Comparison of ENCODE assay signal across 34 cellular contexts in the genomic region with DNA sequence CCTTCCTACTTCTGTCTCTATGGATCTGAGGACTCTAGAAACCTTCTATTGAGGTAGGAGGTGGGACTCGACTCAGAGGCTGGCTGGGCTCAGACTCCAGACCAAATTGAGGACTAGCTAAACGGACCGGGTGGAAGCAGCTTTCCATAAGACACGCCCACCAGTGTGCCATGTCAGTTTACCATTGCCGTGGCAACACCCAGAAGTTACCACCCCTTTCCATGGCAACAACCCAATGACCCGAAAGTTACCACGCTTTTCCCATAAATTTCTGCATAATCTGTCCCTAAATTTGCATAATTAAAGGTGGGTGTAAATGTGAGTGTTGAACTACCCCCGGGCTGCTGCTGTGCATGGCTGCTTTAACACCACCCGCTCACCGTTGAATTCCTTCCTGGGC.
"Had no signal": no experiment of that assay in that cellular context is flagged by ENCODE, and none has a peak within 500 bp of the region (broad histone marks: within the 10 kb centered on the region; RNA-seq: fewer than 3 reads in every experiment).

No MANE protein-coding gene starts in this region.

- H3K9me3 ChIP-seq: neutrophil, prostate gland, suprapubic skin had no signal

- H3K36me3 Mint-ChIP-seq: activated CD4-positive, alpha-beta memory T cell treated with anti-CD3 and anti-CD28 coated beads for 36 hours; activated naive CD4-positive, alpha-beta T cell treated with anti-CD3 and anti-CD28 coated beads, Interleukin-2, amount 10 ng/mL, durations not matched to agents 7 days and 5 days; activated naive CD8-positive, alpha-beta T cell treated with anti-CD3 and anti-CD28 coated beads, Interleukin-2, amount 10 ng/mL, durations not matched to agents 7 days and 5 days; brain had no signal

- DNase-seq: activated CD4-positive, alpha-beta memory T cell treated with anti-CD3 and anti-CD28 coated beads for 36 hours; activated CD4-positive, alpha-beta T cell treated with anti-CD3 and anti-CD28 coated beads, Interleukin-2, amount 10 ng/mL, durations not matched to agents 24 days and 14 days; activated CD4-positive, CD25-positive, alpha-beta regulatory T cell treated with anti-CD3 and anti-CD28 coated beads, Interleukin-2, amount 50 U/mL, for 72 hours; activated CD8-positive, alpha-beta memory T cell treated with anti-CD3 and anti-CD28 coated beads, Interleukin-2, amount 50 U/mL, for 4 hours; activated gamma-delta T cell; activated naive CD4-positive, alpha-beta T cell treated with anti-CD3 and anti-CD28 coated beads, Interleukin-2, amount 10 ng/mL, durations not matched to agents 7 days and 5 days; activated naive CD8-positive, alpha-beta T cell treated with anti-CD3 and anti-CD28 coated beads, Interleukin-2, amount 10 ng/mL, durations not matched to agents 7 days and 5 days; activated T-cell treated with anti-CD3 and anti-CD28 coated beads, Interleukin-2, amount 50 U/mL, for 24 hours; cortex of kidney; effector memory CD8-positive, alpha-beta T cell; erythroblast; hypothalamus; lower lobe of right lung; mesenchymal stem cell; ovary; stimulated activated CD4-positive, alpha-beta T cell treated with anti-CD3 and anti-CD28 coated beads, Interleukin-1b, Interleukin-23, amount 100 ng/mL, for 48 hours; stimulated activated naive B cell treated with anti-CD40 and anti-IgM and Interleukin-4, amounts not matched to agents 10 μg/mL and 1 μg/mL and 100 μg/mL, for 72 hours; stomach; T1000; WERI-Rb-1 had no signal

- H3K4me1 ChIP-seq: ascending aorta, left lung, lower lobe of right lung, prostate gland had no signal

- H3K4me3 Mint-ChIP-seq: activated CD4-positive, alpha-beta memory T cell treated with anti-CD3 and anti-CD28 coated beads for 36 hours; activated CD4-positive, alpha-beta T cell treated with anti-CD3 and anti-CD28 coated beads, Interleukin-2, amount 10 ng/mL, durations not matched to agents 24 days and 14 days; activated naive CD4-positive, alpha-beta T cell treated with anti-CD3 and anti-CD28 coated beads, Interleukin-2, amount 10 ng/mL, durations not matched to agents 7 days and 5 days; activated naive CD8-positive, alpha-beta T cell treated with anti-CD3 and anti-CD28 coated beads, Interleukin-2, amount 10 ng/mL, durations not matched to agents 7 days and 5 days; activated T-cell treated with anti-CD3 and anti-CD28 coated beads, Interleukin-2, amount 50 U/mL, for 24 hours; brain; effector memory CD8-positive, alpha-beta T cell; nephron; stimulated activated naive B cell treated with anti-CD40 and anti-IgM and Interleukin-4, amounts not matched to agents 10 μg/mL and 1 μg/mL and 100 μg/mL, for 72 hours; T-helper 1 cell treated with Interleukin-12 subunit alpha and Interleukin-12 subunit beta and Interleukin-4 antibody, amounts not matched to agents 30 μg/mL and 1 μg/mL, for 36 hours had no signal

- H3K27ac ChIP-seq: ascending aorta, cardiac muscle cell, gastroesophageal sphincter, heart left ventricle, left lung, lower lobe of right lung, neutrophil, ovary, prostate gland, right atrium auricular region, stomach, suprapubic skin, tibial nerve, WERI-Rb-1 had no signal

- H3K27me3 ChIP-seq: ascending aorta, ovary had no signal

- H3K27ac Mint-ChIP-seq: activated CD4-positive, alpha-beta memory T cell treated with anti-CD3 and anti-CD28 coated beads for 36 hours; activated CD4-positive, alpha-beta T cell treated with anti-CD3 and anti-CD28 coated beads, Interleukin-2, amount 10 ng/mL, durations not matched to agents 24 days and 14 days; activated naive CD4-positive, alpha-beta T cell treated with anti-CD3 and anti-CD28 coated beads, Interleukin-2, amount 10 ng/mL, durations not matched to agents 7 days and 5 days; activated naive CD8-positive, alpha-beta T cell treated with anti-CD3 and anti-CD28 coated beads, Interleukin-2, amount 10 ng/mL, durations not matched to agents 7 days and 5 days; activated T-cell treated with anti-CD3 and anti-CD28 coated beads, Interleukin-2, amount 50 U/mL, for 24 hours; effector memory CD8-positive, alpha-beta T cell; nephron; stimulated activated naive B cell treated with anti-CD40 and anti-IgM and Interleukin-4, amounts not matched to agents 10 μg/mL and 1 μg/mL and 100 μg/mL, for 72 hours; T-helper 1 cell treated with Interleukin-12 subunit alpha and Interleukin-12 subunit beta and Interleukin-4 antibody, amounts not matched to agents 30 μg/mL and 1 μg/mL, for 36 hours had no signal

- H3K4me3 ChIP-seq: ascending aorta, cardiac muscle cell, gastroesophageal sphincter, heart left ventricle, left lung, lower lobe of right lung, ovary, prostate gland, right atrium auricular region, smooth muscle cell, stomach, suprapubic skin, tibial nerve had no signal

- H3K36me3 ChIP-seq: ascending aorta, cardiac muscle cell, gastroesophageal sphincter, heart left ventricle, left lung, lower lobe of right lung, neutrophil, ovary, prostate gland, right atrium auricular region, stomach, suprapubic skin, tibial nerve, WERI-Rb-1 had no signal

- H3K9me3 Mint-ChIP-seq: activated CD4-positive, alpha-beta T cell treated with anti-CD3 and anti-CD28 coated beads, Interleukin-2, amount 10 ng/mL, durations not matched to agents 24 days and 14 days had no signal
